In genomic region chr19:4652075-4652474, GRCh38 we compare ENCODE assay signal across 1 cellular context.
TF ChIP-seq lines count a peak whose summit lies in the region.

No MANE protein-coding gene starts in this region.

TF ChIP-seq in GM12878, 131 proteins besides CTCF, POLR2A, EP300 and RAD21:
- TF ChIP-seq MTA3 (IDR thresholded peaks at IDR 0.05; ENCODE audit: borderline replicate concordance, low read length) = no peak
- no peak for TF ChIP-seq E2F4 (IDR thresholded peaks at IDR 0.05; ENCODE audit: low read depth, low read length)
- TF ChIP-seq YBX1 (IDR thresholded peaks at IDR 0.05) = no peak
- TF ChIP-seq, protein P1, sequence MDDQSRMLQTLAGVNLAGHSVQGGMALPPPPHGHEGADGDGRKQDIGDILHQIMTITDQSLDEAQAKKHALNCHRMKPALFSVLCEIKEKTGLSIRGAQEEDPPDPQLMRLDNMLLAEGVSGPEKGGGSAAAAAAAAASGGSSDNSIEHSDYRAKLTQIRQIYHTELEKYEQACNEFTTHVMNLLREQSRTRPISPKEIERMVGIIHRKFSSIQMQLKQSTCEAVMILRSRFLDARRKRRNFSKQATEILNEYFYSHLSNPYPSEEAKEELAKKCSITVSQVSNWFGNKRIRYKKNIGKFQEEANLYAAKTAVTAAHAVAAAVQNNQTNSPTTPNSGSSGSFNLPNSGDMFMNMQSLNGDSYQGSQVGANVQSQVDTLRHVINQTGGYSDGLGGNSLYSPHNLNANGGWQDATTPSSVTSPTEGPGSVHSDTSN (IDR thresholded peaks at IDR 0.05; ENCODE audit: insufficient replicate concordance, low read depth, low read length) = no peak
- no peak for TF ChIP-seq EGR1 (IDR thresholded peaks at IDR 0.05; ENCODE audit: borderline replicate concordance in 1 of 2, low read depth in 2 of 2, low read length in 2 of 2)
- TF ChIP-seq, protein P2, sequence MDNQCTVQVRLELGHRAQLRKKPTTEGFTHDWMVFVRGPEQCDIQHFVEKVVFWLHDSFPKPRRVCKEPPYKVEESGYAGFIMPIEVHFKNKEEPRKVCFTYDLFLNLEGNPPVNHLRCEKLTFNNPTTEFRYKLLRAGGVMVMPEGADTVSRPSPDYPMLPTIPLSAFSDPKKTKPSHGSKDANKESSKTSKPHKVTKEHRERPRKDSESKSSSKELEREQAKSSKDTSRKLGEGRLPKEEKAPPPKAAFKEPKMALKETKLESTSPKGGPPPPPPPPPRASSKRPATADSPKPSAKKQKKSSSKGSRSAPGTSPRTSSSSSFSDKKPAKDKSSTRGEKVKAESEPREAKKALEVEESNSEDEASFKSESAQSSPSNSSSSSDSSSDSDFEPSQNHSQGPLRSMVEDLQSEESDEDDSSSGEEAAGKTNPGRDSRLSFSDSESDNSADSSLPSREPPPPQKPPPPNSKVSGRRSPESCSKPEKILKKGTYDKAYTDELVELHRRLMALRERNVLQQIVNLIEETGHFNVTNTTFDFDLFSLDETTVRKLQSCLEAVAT (IDR thresholded peaks at IDR 0.05) = no peak
- TF ChIP-seq RAD51 (IDR thresholded peaks at IDR 0.05) = no peak
- TF ChIP-seq ZNF217 (IDR thresholded peaks at IDR 0.05) = no peak
- TF ChIP-seq, protein P3, sequence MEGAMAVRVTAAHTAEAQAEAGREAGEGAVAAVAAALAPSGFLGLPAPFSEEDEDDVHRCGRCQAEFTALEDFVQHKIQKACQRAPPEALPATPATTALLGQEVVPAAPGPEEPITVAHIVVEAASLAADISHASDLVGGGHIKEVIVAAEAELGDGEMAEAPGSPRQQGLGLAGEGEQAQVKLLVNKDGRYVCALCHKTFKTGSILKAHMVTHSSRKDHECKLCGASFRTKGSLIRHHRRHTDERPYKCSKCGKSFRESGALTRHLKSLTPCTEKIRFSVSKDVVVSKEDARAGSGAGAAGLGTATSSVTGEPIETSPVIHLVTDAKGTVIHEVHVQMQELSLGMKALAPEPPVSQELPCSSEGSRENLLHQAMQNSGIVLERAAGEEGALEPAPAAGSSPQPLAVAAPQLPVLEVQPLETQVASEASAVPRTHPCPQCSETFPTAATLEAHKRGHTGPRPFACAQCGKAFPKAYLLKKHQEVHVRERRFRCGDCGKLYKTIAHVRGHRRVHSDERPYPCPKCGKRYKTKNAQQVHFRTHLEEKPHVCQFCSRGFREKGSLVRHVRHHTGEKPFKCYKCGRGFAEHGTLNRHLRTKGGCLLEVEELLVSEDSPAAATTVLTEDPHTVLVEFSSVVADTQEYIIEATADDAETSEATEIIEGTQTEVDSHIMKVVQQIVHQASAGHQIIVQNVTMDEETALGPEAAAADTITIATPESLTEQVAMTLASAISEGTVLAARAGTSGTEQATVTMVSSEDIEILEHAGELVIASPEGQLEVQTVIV (IDR thresholded peaks at IDR 0.05; ENCODE audit: borderline replicate concordance, partially characterized antibody) = no peak
- TF ChIP-seq, protein P4, sequence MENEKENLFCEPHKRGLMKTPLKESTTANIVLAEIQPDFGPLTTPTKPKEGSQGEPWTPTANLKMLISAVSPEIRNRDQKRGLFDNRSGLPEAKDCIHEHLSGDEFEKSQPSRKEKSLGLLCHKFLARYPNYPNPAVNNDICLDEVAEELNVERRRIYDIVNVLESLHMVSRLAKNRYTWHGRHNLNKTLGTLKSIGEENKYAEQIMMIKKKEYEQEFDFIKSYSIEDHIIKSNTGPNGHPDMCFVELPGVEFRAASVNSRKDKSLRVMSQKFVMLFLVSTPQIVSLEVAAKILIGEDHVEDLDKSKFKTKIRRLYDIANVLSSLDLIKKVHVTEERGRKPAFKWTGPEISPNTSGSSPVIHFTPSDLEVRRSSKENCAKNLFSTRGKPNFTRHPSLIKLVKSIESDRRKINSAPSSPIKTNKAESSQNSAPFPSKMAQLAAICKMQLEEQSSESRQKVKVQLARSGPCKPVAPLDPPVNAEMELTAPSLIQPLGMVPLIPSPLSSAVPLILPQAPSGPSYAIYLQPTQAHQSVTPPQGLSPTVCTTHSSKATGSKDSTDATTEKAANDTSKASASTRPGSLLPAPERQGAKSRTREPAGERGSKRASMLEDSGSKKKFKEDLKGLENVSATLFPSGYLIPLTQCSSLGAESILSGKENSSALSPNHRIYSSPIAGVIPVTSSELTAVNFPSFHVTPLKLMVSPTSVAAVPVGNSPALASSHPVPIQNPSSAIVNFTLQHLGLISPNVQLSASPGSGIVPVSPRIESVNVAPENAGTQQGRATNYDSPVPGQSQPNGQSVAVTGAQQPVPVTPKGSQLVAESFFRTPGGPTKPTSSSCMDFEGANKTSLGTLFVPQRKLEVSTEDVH (IDR thresholded peaks at IDR 0.05; ENCODE audit: low read depth, partially characterized antibody) = no peak
- no peak for TF ChIP-seq KLF5 (IDR thresholded peaks at IDR 0.05; ENCODE audit: partially characterized antibody)
- TF ChIP-seq ZNF622 (IDR thresholded peaks at IDR 0.05) = no peak
- no peak for TF ChIP-seq MEF2B (IDR thresholded peaks at IDR 0.05; ENCODE audit: partially characterized antibody, poor library complexity, severe bottlenecking)
- no peak for TF ChIP-seq FOS (IDR thresholded peaks at IDR 0.05; ENCODE audit: borderline replicate concordance, extremely low read depth, insufficient read length)
- TF ChIP-seq MXI1 (IDR thresholded peaks at IDR 0.05; ENCODE audit: low read depth, low read length) = no peak
- no peak for TF ChIP-seq IKZF1 (conservative IDR thresholded peaks at IDR 0.05)
